ENCODE assay signal across 9 cellular contexts in the genomic region with DNA sequence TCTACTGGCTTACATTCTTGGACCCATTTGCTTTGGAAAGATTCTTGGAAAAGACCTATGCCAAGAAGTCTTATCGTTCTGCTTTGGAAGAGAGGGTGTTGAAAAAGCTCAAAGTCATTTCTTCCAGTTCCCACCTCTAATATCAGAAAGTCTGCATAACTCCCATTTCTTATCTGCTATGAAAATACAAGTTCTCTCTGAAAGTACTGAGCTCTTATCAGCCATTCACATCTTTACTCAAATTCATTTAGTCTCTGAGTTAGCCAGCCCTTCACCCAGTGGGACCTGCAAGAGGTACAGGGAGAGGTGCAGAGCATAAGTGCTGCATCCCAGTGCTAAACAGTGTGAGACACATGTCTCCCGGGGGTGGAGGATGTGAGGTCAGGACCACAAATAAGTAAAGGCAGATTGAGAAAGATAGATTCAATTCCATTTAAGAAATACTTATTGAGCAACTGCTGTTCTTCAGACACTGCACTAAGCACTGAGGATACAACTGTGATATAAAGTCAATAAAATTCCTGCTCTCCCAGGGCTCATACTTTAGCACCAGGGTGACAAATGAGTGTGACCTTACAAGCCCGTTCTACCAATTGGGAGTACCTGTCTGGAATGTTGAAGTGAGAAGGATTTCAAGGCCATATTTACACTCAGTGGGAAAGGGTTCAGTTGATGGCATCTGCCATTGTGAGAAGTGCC.
DNase-seq lines count a peak whose midpoint lies in the region; ATAC-seq and TF ChIP-seq lines count a peak whose summit lies in the region.
"Had no signal": no experiment of that assay in that cellular context is flagged by ENCODE, and none has a peak within 500 bp of the region (broad histone marks: within the 10 kb centered on the region; RNA-seq: fewer than 3 reads in every experiment).

No MANE protein-coding gene starts in this region.

- CTCF ChIA-PET in activated CD4-positive, alpha-beta T cell treated with anti-CD3 and anti-CD28 coated beads, Interleukin-2, amount 10 ng/mL, durations not matched to agents 7 days and 5 days (lab: Charles Lee) = no interaction called here

- peaks cover 66% of the 10 kb centered on the region for H3K36me3 Mint-ChIP-seq in activated CD4-positive, alpha-beta T cell treated with anti-CD3 and anti-CD28 coated beads, Interleukin-2, amount 10 ng/mL, durations not matched to agents 7 days and 5 days (ENCODE audit: low read depth)

- POLR2A ChIA-PET in activated CD4-positive, alpha-beta T cell treated with anti-CD3 and anti-CD28 coated beads, Interleukin-2, amount 10 ng/mL, durations not matched to agents 7 days and 5 days (lab: Charles Lee) = no interaction called here

- H3K27ac Mint-ChIP-seq in activated CD4-positive, alpha-beta T cell treated with anti-CD3 and anti-CD28 coated beads, Interleukin-2, amount 10 ng/mL, durations not matched to agents 7 days and 5 days = peak overlapping the region; percentile 10

- no peak overlapping the region for H3K4me3 ChIP-seq in fibroblast of pulmonary artery (replicated peaks; ENCODE audit: low read depth, low read length)

- H3K27me3 Mint-ChIP-seq in activated CD4-positive, alpha-beta T cell treated with anti-CD3 and anti-CD28 coated beads, Interleukin-2, amount 10 ng/mL, durations not matched to agents 7 days and 5 days = no peaks in the 10 kb centered on the region

- peaks cover 44% of the 10 kb centered on the region for H3K4me1 Mint-ChIP-seq in activated CD4-positive, alpha-beta T cell treated with anti-CD3 and anti-CD28 coated beads, Interleukin-2, amount 10 ng/mL, durations not matched to agents 7 days and 5 days

- peak; percentile 25 for DNase-seq in activated naive CD4-positive, alpha-beta T cell treated with Interleukin-2 at 50 U/mL for 16 hours
- DNase-seq in activated naive CD4-positive, alpha-beta T cell (lab: John Stamatoyannopoulos, UW) = no peak
- DNase-seq in activated CD4-positive, alpha-beta T cell treated with anti-CD3 and anti-CD28 coated beads, Interleukin-2, amount 10 ng/mL, durations not matched to agents 7 days and 5 days = no peak
- DNase-seq in fibroblast of pulmonary artery (ENCODE audit: low read depth) (peak; percentile 61), cerebellar cortex (ENCODE audit: low spot score) (no peak), NCI-H1694 treated with DMSO at 0.1 percent for 48 hours (lab: John Stamatoyannopoulos, UW) (no peak)
- peak in 2 of 3 donors; percentile 6 to 8 for DNase-seq in stimulated activated CD4-positive, alpha-beta T cell treated with anti-CD3 and anti-CD28 coated beads, TNF-alpha, amount 100 ng/mL, for 48 hours (ENCODE audit: low read depth in 3 of 3)
- DNase-seq: KG1 had no signal

- no peak for ATAC-seq in HG02571 (IDR thresholded peaks at IDR 0.05; ENCODE audit: unreplicated experiment)

- no peak for TF ChIP-seq CTCF in fibroblast of pulmonary artery (IDR thresholded peaks at IDR 0.05; ENCODE audit: low read length, missing control alignments)

- no peaks in the 10 kb centered on the region for H3K9me3 Mint-ChIP-seq in activated CD4-positive, alpha-beta T cell treated with anti-CD3 and anti-CD28 coated beads, Interleukin-2, amount 10 ng/mL, durations not matched to agents 7 days and 5 days

- no peak overlapping the region for H3K4me3 Mint-ChIP-seq in activated CD4-positive, alpha-beta T cell treated with anti-CD3 and anti-CD28 coated beads, Interleukin-2, amount 10 ng/mL, durations not matched to agents 7 days and 5 days

Comparison
In these comparisons a context has a peak if more than half of its experiments do, and no peak if none do; other contexts are left out.
1. DNase-seq: peak in activated naive CD4-positive, alpha-beta T cell treated with Interleukin-2 at 50 U/mL for 16 hours (single experiment), fibroblast of pulmonary artery (single experiment) and stimulated activated CD4-positive, alpha-beta T cell treated with anti-CD3 and anti-CD28 coated beads, TNF-alpha, amount 100 ng/mL, for 48 hours (2 of 3); none in activated naive CD4-positive, alpha-beta T cell (0 of 4), activated CD4-positive, alpha-beta T cell treated with anti-CD3 and anti-CD28 coated beads, Interleukin-2, amount 10 ng/mL, durations not matched to agents 7 days and 5 days (single experiment), cerebellar cortex (single experiment) and NCI-H1694 treated with DMSO at 0.1 percent for 48 hours (single experiment).